In genomic region chr22:36333632-36334031, GRCh38 we compare ENCODE assay signal across 8 cellular contexts. TPM values are rescaled to one million over a fixed set of nuclear protein-coding genes. Genes with fewer than 3 reads are reported as not detected.
A peak's percentile ranks its signal among the peaks of the same experiment; 100 is the strongest.
DNase-seq lines count a peak whose midpoint lies in the region; ATAC-seq and TF ChIP-seq lines count a peak whose summit lies in the region.

No MANE protein-coding gene starts in this region.

- H3K4me3 ChIP-seq in left lung, result no peak overlapping the region

- no peaks in the 10 kb centered on the region for H3K9me3 Mint-ChIP-seq in T-helper 1 cell treated with Interleukin-12 subunit alpha and Interleukin-12 subunit beta and Interleukin-4 antibody, amounts not matched to agents 30 μg/mL and 1 μg/mL, for 36 hours
- H3K9me3 Mint-ChIP-seq in activated T-helper 2 cell treated with anti-CD3 and anti-CD28 coated beads, Interferon-gamma antibody, Interleukin-2, Interleukin-4, amounts not matched to agents 10 μg/mL and 5 μg/mL and 100 μg/mL, durations not matched to agents 14 hours and 24 hours and 36 hours, result no peaks in the 10 kb centered on the region

- peak; percentile 8 for ATAC-seq in left lung

- peaks cover 93 to 100% of the 10 kb centered on the region in 2 donors for H3K4me1 ChIP-seq in left lung

- H3K27me3 Mint-ChIP-seq in T-helper 1 cell treated with Interleukin-12 subunit alpha and Interleukin-12 subunit beta and Interleukin-4 antibody, amounts not matched to agents 30 μg/mL and 1 μg/mL, for 36 hours (ENCODE audit: low read depth), result no peaks in the 10 kb centered on the region
- H3K27me3 Mint-ChIP-seq in activated T-helper 2 cell treated with anti-CD3 and anti-CD28 coated beads, Interferon-gamma antibody, Interleukin-2, Interleukin-4, amounts not matched to agents 10 μg/mL and 5 μg/mL and 100 μg/mL, durations not matched to agents 14 hours and 24 hours and 36 hours (ENCODE audit: low read depth), result no peaks in the 10 kb centered on the region

- peak overlapping the region; percentile 90 to 94 for H3K27ac ChIP-seq in left lung
- peak overlapping the region; percentile 95 for H3K27ac ChIP-seq in substantia nigra (ENCODE audit: low read depth, low read length, poor library complexity, severe bottlenecking)

- intact Hi-C loops in activated T-helper 2 cell treated with anti-CD3 and anti-CD28 coated beads, Interferon-gamma antibody, Interleukin-2, Interleukin-4, amounts not matched to agents 10 μg/mL and 5 μg/mL and 100 μg/mL, durations not matched to agents 14 hours and 24 hours and 36 hours (cut with micrococcal nuclease), result loop anchor here (1.0 to 5.0 kb wide), 5 partner anchors 11 to 119 kb away; no protein-coding TSS in a partner anchor
- intact Hi-C loops in left lung (cut with DNase I), result loop anchor here in 1 of 2 donors (10.0 kb wide), 1 partner anchor 51 kb away; the partner anchor contains the start of gene MYH9

- peak overlapping the region; percentile 100 for H3K27ac Mint-ChIP-seq in T-helper 1 cell treated with Interleukin-12 subunit alpha and Interleukin-12 subunit beta and Interleukin-4 antibody, amounts not matched to agents 30 μg/mL and 1 μg/mL, for 36 hours
- peak overlapping the region; percentile 99 for H3K27ac Mint-ChIP-seq in activated T-helper 2 cell treated with anti-CD3 and anti-CD28 coated beads, Interferon-gamma antibody, Interleukin-2, Interleukin-4, amounts not matched to agents 10 μg/mL and 5 μg/mL and 100 μg/mL, durations not matched to agents 14 hours and 24 hours and 36 hours

- no peaks in the 10 kb centered on the region for H3K27me3 ChIP-seq in left lung

- peaks cover 87% of the 10 kb centered on the region for H3K4me1 Mint-ChIP-seq in T-helper 1 cell treated with Interleukin-12 subunit alpha and Interleukin-12 subunit beta and Interleukin-4 antibody, amounts not matched to agents 30 μg/mL and 1 μg/mL, for 36 hours (ENCODE audit: low read depth)
- H3K4me1 Mint-ChIP-seq in activated T-helper 2 cell treated with anti-CD3 and anti-CD28 coated beads, Interferon-gamma antibody, Interleukin-2, Interleukin-4, amounts not matched to agents 10 μg/mL and 5 μg/mL and 100 μg/mL, durations not matched to agents 14 hours and 24 hours and 36 hours (ENCODE audit: low read depth), result peaks cover 92% of the 10 kb centered on the region

- H3K36me3 Mint-ChIP-seq in T-helper 1 cell treated with Interleukin-12 subunit alpha and Interleukin-12 subunit beta and Interleukin-4 antibody, amounts not matched to agents 30 μg/mL and 1 μg/mL, for 36 hours (ENCODE audit: low read depth), result peaks cover 65% of the 10 kb centered on the region
- H3K36me3 Mint-ChIP-seq in activated T-helper 2 cell treated with anti-CD3 and anti-CD28 coated beads, Interferon-gamma antibody, Interleukin-2, Interleukin-4, amounts not matched to agents 10 μg/mL and 5 μg/mL and 100 μg/mL, durations not matched to agents 14 hours and 24 hours and 36 hours (ENCODE audit: low read depth), result peaks cover 91% of the 10 kb centered on the region

- DNase-seq in T-helper 1 cell (no peak), left lung (no peak), substantia nigra (lab: John Stamatoyannopoulos, UW) (no peak), NCI-H446 (lab: John Stamatoyannopoulos, UW) (no peak), NCI-H748 (lab: John Stamatoyannopoulos, UW; ENCODE audit: unreplicated experiment) (no peak), cerebellar cortex (ENCODE audit: low spot score) (no peak)
- no peak for DNase-seq in activated T-helper 2 cell treated with anti-CD3 and anti-CD28 coated beads, Interferon-gamma antibody, Interleukin-2, Interleukin-4, amounts not matched to agents 10 μg/mL and 5 μg/mL and 100 μg/mL, durations not matched to agents 14 hours and 24 hours and 36 hours (ENCODE audit: low spot score)

- H3K4me3 Mint-ChIP-seq in T-helper 1 cell treated with Interleukin-12 subunit alpha and Interleukin-12 subunit beta and Interleukin-4 antibody, amounts not matched to agents 30 μg/mL and 1 μg/mL, for 36 hours, result peak overlapping the region; percentile 90
- H3K4me3 Mint-ChIP-seq in activated T-helper 2 cell treated with anti-CD3 and anti-CD28 coated beads, Interferon-gamma antibody, Interleukin-2, Interleukin-4, amounts not matched to agents 10 μg/mL and 5 μg/mL and 100 μg/mL, durations not matched to agents 14 hours and 24 hours and 36 hours (ENCODE audit: low read depth), result peak overlapping the region; percentile 90

- no peaks in the 10 kb centered on the region for H3K9me3 ChIP-seq in left lung

- no peak for TF ChIP-seq CTCF in left lung (IDR thresholded peaks at IDR 0.05)

- peaks cover 0 to 67% of the 10 kb centered on the region in 2 donors for H3K36me3 ChIP-seq in left lung

RNA-seq across cellular contexts. Expression of gene MYH9, which starts 54.1 kb away (rescaled TPM):
- total RNA-seq in activated T-helper 2 cell treated with anti-CD3 and anti-CD28 coated beads, Interferon-gamma antibody, Interleukin-2, Interleukin-4, amounts not matched to agents 10 μg/mL and 5 μg/mL and 100 μg/mL, durations not matched to agents 14 hours and 24 hours and 36 hours, result 619 and 645 TPM in 2 replicates
- total RNA-seq in left lung, result 100 to 1,000 TPM; 754 to 761 TPM
